Comparison of ENCODE assay signal across 1 cellular context in genomic region chr19:54162884-54163283, GRCh38.
TF ChIP-seq lines count a peak whose summit lies in the region.

No MANE protein-coding gene starts in this region.

TF ChIP-seq in IMR-90, 13 proteins besides CTCF, POLR2A, EP300 and RAD21 (continued from another document):
- no peak for TF ChIP-seq ELK1 (IDR thresholded peaks at IDR 0.05; ENCODE audit: borderline replicate concordance, low read depth, low read length)
- TF ChIP-seq BHLHE40 (IDR thresholded peaks at IDR 0.05; ENCODE audit: low read depth, low read length), result no peak
- TF ChIP-seq MAFK (IDR thresholded peaks at IDR 0.05; ENCODE audit: low read depth, low read length), result no peak
- no peak for TF ChIP-seq USF2 (IDR thresholded peaks at IDR 0.05; ENCODE audit: low read depth, low read length)
- no peak for TF ChIP-seq SMC3 (IDR thresholded peaks at IDR 0.05; ENCODE audit: low read depth, low read length)
- TF ChIP-seq CHD1 (IDR thresholded peaks at IDR 0.05; ENCODE audit: low read depth, low read length), result no peak
- no peak for TF ChIP-seq RFX5 (IDR thresholded peaks at IDR 0.05; ENCODE audit: low read depth, low read length)
- TF ChIP-seq MAZ (IDR thresholded peaks at IDR 0.05; ENCODE audit: borderline replicate concordance, low read depth, low read length), result no peak
- no peak for TF ChIP-seq NFE2L2 (IDR thresholded peaks at IDR 0.05; ENCODE audit: low read depth, low read length)
- no peak for TF ChIP-seq CEBPB (IDR thresholded peaks at IDR 0.05; ENCODE audit: low read depth, low read length)
